ENCODE assay signal across 8 cellular contexts in genomic region chr6:43173496-43174262, GRCh38. TPM values are rescaled to one million over a fixed set of nuclear protein-coding genes. Genes with fewer than 3 reads are reported as not detected.
A peak's percentile ranks its signal among the peaks of the same experiment; 100 is the strongest.
DNase-seq lines count a peak whose midpoint lies in the region; ATAC-seq, FAIRE-seq and TF ChIP-seq lines count a peak whose summit lies in the region.

No MANE protein-coding gene starts in this region.

- in situ Hi-C loops in GM13977 (cut with MboI; ENCODE audit: low pct_unique_long_range_greater_than_20kb, low sequenced_read_pairs, unreplicated experiment) = no loop called here

- no peak for FAIRE-seq in GM12891 (lab: Jason Lieb, UNC)

- TF ChIP-seq CTCF in cardiac muscle cell (IDR thresholded peaks at IDR 0.05; ENCODE audit: low read depth, low read length) = no peak
- no peak for TF ChIP-seq CTCF in lung (IDR thresholded peaks at IDR 0.05; ENCODE audit: control extremely low read depth, extremely low read depth)
- TF ChIP-seq CTCF in upper lobe of right lung (IDR thresholded peaks at IDR 0.05) = no peak
- TF ChIP-seq CTCF in GM13977 (IDR thresholded peaks at IDR 0.05; ENCODE audit: extremely low read depth, insufficient read depth, missing control alignments) = no peak

- 58 to 76% methylated on average over 12 of the region's 12 CpGs for WGBS in lung, 2 donors

- TF ChIP-seq POLR2A in GM12891 (IDR thresholded peaks at IDR 0.05; ENCODE audit: low read depth, low read length) = no peak

- H3K4me1 ChIP-seq in cardiac muscle cell (ENCODE audit: low read depth) (peaks cover 16% of the 10 kb centered on the region), lung (ENCODE audit: control insufficient read depth in 2 of 2, insufficient read depth in 2 of 2, low read length in 2 of 2) (peaks cover 0 to 14% of the 10 kb centered on the region in 2 donors), upper lobe of right lung (peaks cover 37% of the 10 kb centered on the region)

- H3K4me3 ChIP-seq in cardiac muscle cell (peak overlapping the region; percentile 77), lung (no peak overlapping the region), upper lobe of right lung (peak overlapping the region; percentile 97)

- H3K36me3 ChIP-seq in cardiac muscle cell (peaks cover 37% of the 10 kb centered on the region), lung (ENCODE audit: control insufficient read depth in 2 of 2, insufficient read depth in 2 of 2, low read length in 2 of 2) (peaks cover 12 to 19% of the 10 kb centered on the region in 2 donors), upper lobe of right lung (peaks cover 33% of the 10 kb centered on the region)

- DNase-seq in cardiac muscle cell (ENCODE audit: low read depth in 1 of 2, low spot score in 1 of 2) (peak in 1 of 2 donors; percentile 11), cardiac septum (ENCODE audit: low spot score) (no peak), astrocyte of the hippocampus (ENCODE audit: low read depth, low spot score) (peak; percentile 32), lung (ENCODE audit: low spot score) (no peak), upper lobe of right lung (no peak), GM13977 (ENCODE audit: low spot score) (no peak), GM12891 (ENCODE audit: insufficient read length, low spot score) (no peak), ureter (ENCODE audit: low spot score) (no peak)

- H3K27me3 ChIP-seq in cardiac muscle cell (no peaks in the 10 kb centered on the region), lung (ENCODE audit: control insufficient read depth, insufficient read depth) (no peaks in the 10 kb centered on the region), upper lobe of right lung (no peaks in the 10 kb centered on the region)

- intact Hi-C loops in cardiac septum (cut with DNase I) (loop anchor here (2.0 kb wide), 1 partner anchor 195 kb away; the partner anchor contains the start of gene ZNF318), upper lobe of right lung (cut with DNase I) (no loop called here)

- H3K27ac ChIP-seq in cardiac muscle cell (peak overlapping the region; percentile 99), lung (ENCODE audit: low read depth in 1 of 2, low read length in 1 of 2) (peak overlapping the region; percentile 97 to 99), upper lobe of right lung (peak overlapping the region; percentile 90)

- no peak for ATAC-seq in lung (ENCODE audit: insufficient read depth, low FRiP score)
- ATAC-seq in upper lobe of right lung = no peak

- H3K9me3 ChIP-seq in cardiac muscle cell (ENCODE audit: low read depth) (no peaks in the 10 kb centered on the region), lung (ENCODE audit: control insufficient read depth in 2 of 2, insufficient read depth in 1 of 2, low read length in 1 of 2) (no peaks in the 10 kb centered on the region), upper lobe of right lung (no peaks in the 10 kb centered on the region)

TF ChIP-seq in GM12891, 5 proteins besides CTCF, POLR2A, EP300 and RAD21:
- TF ChIP-seq POU2F2 (IDR thresholded peaks at IDR 0.05; ENCODE audit: low read depth, low read length) = no peak
- TF ChIP-seq SPI1 (IDR thresholded peaks at IDR 0.05; ENCODE audit: low read depth, low read length) = no peak
TF ChIP-seq in GM12891: peak in this region for 0.

RNA-seq across cellular contexts. Expression of gene SRF, which starts 2.6 kb away (rescaled TPM):
- total RNA-seq in cardiac muscle cell (72.1 and 76.8 TPM in 2 replicates), cardiac septum (81.2 TPM), lung (10 to 100 TPM; 12.7 to 42.0 TPM), upper lobe of right lung (33.6 TPM), ureter (55.7 TPM)
- polyA plus RNA-seq in cardiac muscle cell (9.7 and 10.2 TPM in 2 replicates), lung (10 to 100 TPM; 17.9 to 40.2 TPM)
- 31.1 TPM for polyA plus RNA-seq in GM12891 (2012; ENCODE audit: low read depth, missing spikeins)

RNA-seq across cellular contexts. Expression of gene CUL9, which starts 8.3 kb away (rescaled TPM):
- total RNA-seq in cardiac muscle cell (34.8 and 76.0 TPM in 2 replicates), cardiac septum (15.6 TPM), lung (10 to 100 TPM; 29.6 to 45.6 TPM), upper lobe of right lung (37.4 TPM), ureter (71.7 TPM)
- polyA plus RNA-seq in cardiac muscle cell (29.0 and 44.2 TPM in 2 replicates), lung (10 to 100 TPM; 19.7 to 41.4 TPM)
- polyA plus RNA-seq in GM12891 (2012; ENCODE audit: low read depth, missing spikeins) = 28.3 TPM

RNA-seq across cellular contexts. Expression of gene DNPH1, which starts 55.6 kb away (rescaled TPM):
- 111 and 176 TPM in 2 replicates for total RNA-seq in cardiac muscle cell
- polyA plus RNA-seq in cardiac muscle cell = 138 and 209 TPM in 2 replicates
- 23.2 TPM for total RNA-seq in cardiac septum
- 10 to 100 TPM; 32.0 to 67.4 TPM for total RNA-seq in lung
- 100 to 1,000 TPM; 102 to 135 TPM for polyA plus RNA-seq in lung
- 27.6 TPM for total RNA-seq in upper lobe of right lung
- polyA plus RNA-seq in GM12891 (2012; ENCODE audit: low read depth, missing spikeins) = 113 TPM
- total RNA-seq in ureter = 42.8 TPM
